In the genomic region with DNA sequence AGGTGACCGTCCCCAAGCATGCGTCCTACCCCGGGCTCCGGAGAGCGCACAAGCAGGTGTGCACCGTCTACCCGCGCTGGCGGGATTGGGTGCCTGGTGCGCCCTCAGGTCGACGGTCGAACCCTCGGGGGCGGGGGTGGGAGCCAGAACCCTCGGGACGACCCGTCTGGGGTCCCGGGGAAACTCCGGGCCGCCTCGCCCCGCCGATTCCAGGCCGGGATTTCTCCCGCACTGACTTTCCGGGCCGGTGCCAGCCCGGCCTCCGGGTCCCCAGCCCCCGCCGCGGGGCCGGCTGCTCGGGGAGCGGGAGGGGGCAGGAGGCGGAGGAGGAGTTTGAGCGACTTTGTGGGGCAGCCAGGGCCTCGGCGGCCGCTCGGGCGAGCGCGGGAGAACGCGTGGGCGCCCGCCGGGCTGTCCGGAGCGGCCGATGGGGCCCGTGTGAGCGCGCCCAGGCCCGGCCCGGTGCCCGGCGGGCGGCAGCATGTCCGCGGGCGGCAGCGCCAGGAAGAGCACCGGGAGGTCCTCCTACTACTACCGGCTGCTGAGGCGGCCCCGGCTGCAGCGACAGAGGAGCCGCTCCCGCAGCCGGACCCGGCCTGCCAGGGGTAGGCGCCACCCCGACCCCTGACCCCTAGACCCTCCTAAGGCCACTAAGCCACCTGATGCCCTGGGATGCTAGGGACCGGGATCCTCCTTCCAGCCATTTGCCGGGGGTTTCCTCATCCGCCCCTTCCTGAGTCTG, we compare ENCODE assay signal across 8 cellular contexts. TPM values are rescaled to one million over a fixed set of nuclear protein-coding genes. Genes with fewer than 3 reads are reported as not detected.
DNase-seq lines count a peak whose midpoint lies in the region; ATAC-seq and TF ChIP-seq lines count a peak whose summit lies in the region.

Gene DAB2IP, plus strand, starts transcription at position 340 of the 742 bp plus-strand sequence. Its CDS starts 142 bp downstream, at position 482.

- peak within 1 kb of the TSS; percentile 29; the same call in 1 of the 2 replicates for H2AFZ ChIP-seq in MM.1S (ENCODE audit: low read length)
- peak within 1 kb of the TSS; percentile 96 for H2AFZ ChIP-seq in trophoblast cell (ENCODE audit: insufficient read depth, low read length, poor library complexity)

- H3F3A ChIP-seq in MM.1S (ENCODE audit: insufficient read depth, low read length), result no peaks in the 10 kb centered on the region

- no peaks in the 10 kb centered on the region for H3K36me3 ChIP-seq in CD4-positive, CD25-positive, alpha-beta regulatory T cell (ENCODE audit: control insufficient read depth, insufficient read depth, low read length)
- H3K36me3 ChIP-seq in MM.1S (replicated peaks; ENCODE audit: insufficient read depth, low read length) (no peaks in the 10 kb centered on the region), left ventricle myocardium inferior (no peaks in the 10 kb centered on the region), trophoblast cell (ENCODE audit: control insufficient read depth in 1 of 2, insufficient read depth in 2 of 2, low read length in 2 of 2) (peaks cover 4 to 10% of the 10 kb centered on the region in 2 experiments)

- H3K14ac ChIP-seq in trophoblast cell (ENCODE audit: low read length), result peak within 1 kb of the TSS; percentile 87

- no peak within 1 kb of the TSS for H3K27ac ChIP-seq in CD4-positive, CD25-positive, alpha-beta regulatory T cell (ENCODE audit: insufficient read depth, low read length, poor library complexity, severe bottlenecking)
- no peak within 1 kb of the TSS for H3K27ac ChIP-seq in MM.1S (ENCODE audit: low read length)
- peak within 1 kb of the TSS; percentile 88 for H3K27ac ChIP-seq in left ventricle myocardium inferior (replicated peaks)
- peak within 1 kb of the TSS; percentile 78 for H3K27ac ChIP-seq in trophoblast cell (ENCODE audit: low read depth, low read length)

- no peaks in the 10 kb centered on the region for H3K36me3 Mint-ChIP-seq in CD4-positive, CD25-positive, alpha-beta regulatory T cell
- no peaks in the 10 kb centered on the region for H3K36me3 Mint-ChIP-seq in activated CD4-positive, alpha-beta memory T cell treated with anti-CD3 and anti-CD28 coated beads, Interleukin-2, amount 10 ng/mL, durations not matched to agents 7 days and 5 days (ENCODE audit: low read depth)

- H3K4ac ChIP-seq in trophoblast cell (ENCODE audit: low read depth, low read length), result peak within 1 kb of the TSS; percentile 80

- TF ChIP-seq CTCF in MM.1S (IDR thresholded peaks at IDR 0.05; ENCODE audit: low read length), result no peak
- no peak for TF ChIP-seq CTCF in left ventricle myocardium inferior (IDR thresholded peaks at IDR 0.05; ENCODE audit: borderline replicate concordance)

- no peaks in the 10 kb centered on the region for H3K79me2 ChIP-seq in MM.1S (ENCODE audit: low read length)
- H3K79me2 ChIP-seq in trophoblast cell (ENCODE audit: control insufficient read depth, insufficient read depth, low read length, poor library complexity), result peaks cover 21% of the 10 kb centered on the region

- H4K12ac ChIP-seq in trophoblast cell (ENCODE audit: low read depth, low read length), result peak within 1 kb of the TSS; percentile 63

- no peak within 1 kb of the TSS for H3K27ac Mint-ChIP-seq in CD4-positive, CD25-positive, alpha-beta regulatory T cell
- no peak within 1 kb of the TSS for H3K27ac Mint-ChIP-seq in activated CD4-positive, alpha-beta memory T cell treated with anti-CD3 and anti-CD28 coated beads, Interleukin-2, amount 10 ng/mL, durations not matched to agents 7 days and 5 days

- no peaks in the 10 kb centered on the region for H4K20me1 ChIP-seq in MM.1S (ENCODE audit: insufficient read depth, low read length)

- peak within 1 kb of the TSS; percentile 72 for H4K8ac ChIP-seq in trophoblast cell (ENCODE audit: low read depth, low read length)

- no peak within 1 kb of the TSS for H3K4me3 ChIP-seq in CD4-positive, CD25-positive, alpha-beta regulatory T cell (ENCODE audit: low read depth, low read length)
- peak within 1 kb of the TSS; percentile 53; the same call in 1 of the 2 replicates for H3K4me3 ChIP-seq in MM.1S (ENCODE audit: low read length)
- peak within 1 kb of the TSS; percentile 80 for H3K4me3 ChIP-seq in left ventricle myocardium inferior
- H3K4me3 ChIP-seq in trophoblast cell (ENCODE audit: low read depth, low read length), result peak within 1 kb of the TSS; percentile 80

- no peaks in the 10 kb centered on the region for H3K4me1 ChIP-seq in CD4-positive, CD25-positive, alpha-beta regulatory T cell (ENCODE audit: control insufficient read depth, insufficient read depth, low read length, poor library complexity, severe bottlenecking)
- H3K4me1 ChIP-seq in MM.1S (ENCODE audit: low read length) (no peaks in the 10 kb centered on the region), left ventricle myocardium inferior (peaks cover 93% of the 10 kb centered on the region), trophoblast cell (ENCODE audit: control insufficient read depth in 1 of 2, insufficient read depth in 2 of 2, low read length in 2 of 2) (peaks cover 41 to 47% of the 10 kb centered on the region in 2 experiments)

- H3K9me3 Mint-ChIP-seq in CD4-positive, CD25-positive, alpha-beta regulatory T cell, result peaks cover 0 to 2% (median 0%) of the 10 kb centered on the region in 7 donors
- no peaks in the 10 kb centered on the region for H3K9me3 Mint-ChIP-seq in activated CD4-positive, alpha-beta memory T cell treated with anti-CD3 and anti-CD28 coated beads, Interleukin-2, amount 10 ng/mL, durations not matched to agents 7 days and 5 days

- H3K27me3 ChIP-seq in CD4-positive, CD25-positive, alpha-beta regulatory T cell (ENCODE audit: control insufficient read depth, insufficient read depth, low read length), result peaks cover 16% of the 10 kb centered on the region
- H3K27me3 ChIP-seq in MM.1S (replicated peaks; ENCODE audit: insufficient read depth, low read length) (peaks cover 55% of the 10 kb centered on the region), left ventricle myocardium inferior (ENCODE audit: low read depth) (no peaks in the 10 kb centered on the region), trophoblast cell (ENCODE audit: insufficient read depth, low read length) (no peaks in the 10 kb centered on the region)

- H3K9me2 ChIP-seq in MM.1S (replicated peaks; ENCODE audit: insufficient read depth, low read length), result no peaks in the 10 kb centered on the region

- H3K9ac ChIP-seq in MM.1S (ENCODE audit: low read length), result peak within 1 kb of the TSS; percentile 10; the same call in 1 of the 2 replicates
- peak within 1 kb of the TSS; percentile 80 for H3K9ac ChIP-seq in trophoblast cell (ENCODE audit: low read length)

- peak within 1 kb of the TSS; percentile 97 for H3K18ac ChIP-seq in trophoblast cell (ENCODE audit: low read length)

- no peak within 1 kb of the TSS for H3K23ac ChIP-seq in trophoblast cell (ENCODE audit: low read length)

- H3K4me2 ChIP-seq in MM.1S (ENCODE audit: low read depth, low read length) (peak within 1 kb of the TSS; percentile 86; the same call in 1 of the 2 replicates), trophoblast cell (ENCODE audit: low read length) (peak within 1 kb of the TSS; percentile 97)

- intact Hi-C loops in left ventricle myocardium inferior (cut with micrococcal nuclease), result no loop called here

- H2BK12ac ChIP-seq in trophoblast cell (ENCODE audit: low read length), result peak within 1 kb of the TSS; percentile 98

- no CpG with 5 or more reads among the region's 79 CpGs for WGBS in trophoblast cell (ENCODE audit: extremely low coverage, insufficient coverage, insufficient read length)

- peaks cover 0 to 15% (median 2%) of the 10 kb centered on the region in 4 donors for H3K4me1 Mint-ChIP-seq in CD4-positive, CD25-positive, alpha-beta regulatory T cell
- H3K4me1 Mint-ChIP-seq in activated CD4-positive, alpha-beta memory T cell treated with anti-CD3 and anti-CD28 coated beads, Interleukin-2, amount 10 ng/mL, durations not matched to agents 7 days and 5 days, result peaks cover 2% of the 10 kb centered on the region

- peak within 1 kb of the TSS; percentile 57 for H2AK5ac ChIP-seq in trophoblast cell (ENCODE audit: low read length)

- peaks cover 54% of the 10 kb centered on the region for H3K27me3 Mint-ChIP-seq in CD4-positive, CD25-positive, alpha-beta regulatory T cell
- peaks cover 44% of the 10 kb centered on the region for H3K27me3 Mint-ChIP-seq in activated CD4-positive, alpha-beta memory T cell treated with anti-CD3 and anti-CD28 coated beads, Interleukin-2, amount 10 ng/mL, durations not matched to agents 7 days and 5 days

- peak within 1 kb of the TSS in 3 of 4 donors; percentile 28 to 65 (median 38) for H3K4me3 Mint-ChIP-seq in CD4-positive, CD25-positive, alpha-beta regulatory T cell
- no peak within 1 kb of the TSS for H3K4me3 Mint-ChIP-seq in activated CD4-positive, alpha-beta memory T cell treated with anti-CD3 and anti-CD28 coated beads, Interleukin-2, amount 10 ng/mL, durations not matched to agents 7 days and 5 days

- POLR2A ChIA-PET in activated CD4-positive, alpha-beta memory T cell treated with anti-CD3 and anti-CD28 coated beads, Interleukin-2, amount 10 ng/mL, durations not matched to agents 7 days and 5 days (lab: Charles Lee), result no interaction called here

- no peak for ATAC-seq in CD4-positive, CD25-positive, alpha-beta regulatory T cell (ENCODE audit: low read depth in 2 of 2)
- ATAC-seq in HG02571 (IDR thresholded peaks at IDR 0.05; ENCODE audit: unreplicated experiment), result no peak

- no peaks in the 10 kb centered on the region for H3K9me3 ChIP-seq in CD4-positive, CD25-positive, alpha-beta regulatory T cell (ENCODE audit: control insufficient read depth in 2 of 2, low read length in 2 of 2)
- H3K9me3 ChIP-seq in MM.1S (replicated peaks; ENCODE audit: insufficient read depth, low read length), result no peaks in the 10 kb centered on the region
- H3K9me3 ChIP-seq in left ventricle myocardium inferior (replicated peaks), result no peaks in the 10 kb centered on the region
- H3K9me3 ChIP-seq in trophoblast cell (ENCODE audit: insufficient read depth, low read depth, low read length), result peaks cover 2% of the 10 kb centered on the region

- CTCF ChIA-PET in activated CD4-positive, alpha-beta memory T cell treated with anti-CD3 and anti-CD28 coated beads, Interleukin-2, amount 10 ng/mL, durations not matched to agents 7 days and 5 days (lab: Charles Lee), result no interaction called here

- no peak for DNase-seq in CD4-positive, CD25-positive, alpha-beta regulatory T cell
- DNase-seq in MM.1S (no peak), amniotic epithelial cell (ENCODE audit: low read depth) (peak; percentile 10), left ventricle myocardium inferior (peak; percentile 60), trophoblast cell (no peak), middle frontal gyrus (ENCODE audit: extremely low spot score, low spot score) (no peak)
- DNase-seq in activated CD4-positive, alpha-beta memory T cell treated with anti-CD3 and anti-CD28 coated beads, Interleukin-2, amount 10 ng/mL, durations not matched to agents 7 days and 5 days, result no peak

- peak within 1 kb of the TSS; percentile 83 for H2BK5ac ChIP-seq in trophoblast cell (ENCODE audit: low read depth, low read length, poor library complexity)

- H2BK120ac ChIP-seq in trophoblast cell (ENCODE audit: insufficient read depth, low read length, poor library complexity), result peak within 1 kb of the TSS; percentile 96

- H3K79me1 ChIP-seq in trophoblast cell (ENCODE audit: low read length), result peaks cover 40% of the 10 kb centered on the region

- peak within 1 kb of the TSS; percentile 94 for H4K91ac ChIP-seq in trophoblast cell (ENCODE audit: low read depth, low read length)

RNA-seq across cellular contexts. Expression of gene DAB2IP, which starts in this region (rescaled TPM):
- total RNA-seq in CD4-positive, CD25-positive, alpha-beta regulatory T cell, result not detected
- polyA plus RNA-seq in CD4-positive, CD25-positive, alpha-beta regulatory T cell, result not detected
- total RNA-seq in left ventricle myocardium inferior, result 50.7 TPM
- 22.7 and 24.2 TPM in 2 replicates for polyA plus RNA-seq in trophoblast cell (2013)
- not detected for total RNA-seq in activated CD4-positive, alpha-beta memory T cell treated with anti-CD3 and anti-CD28 coated beads, Interleukin-2, amount 10 ng/mL, durations not matched to agents 7 days and 5 days

Comparison
In these comparisons a context has a peak if more than half of its experiments do, and no peak if none do; other contexts are left out.
1. RNA of gene DAB2IP (total RNA-seq): 50.7 TPM in left ventricle myocardium inferior (single experiment); not detected in activated CD4-positive, alpha-beta memory T cell treated with anti-CD3 and anti-CD28 coated beads, Interleukin-2, amount 10 ng/mL, durations not matched to agents 7 days and 5 days and not detected in CD4-positive, CD25-positive, alpha-beta regulatory T cell (single experiment); every median in the first group is over 10 times any median in the second.
2. DNase-seq: peak in amniotic epithelial cell (single experiment) and left ventricle myocardium inferior (single experiment); none in CD4-positive, CD25-positive, alpha-beta regulatory T cell (0 of 3), MM.1S (single experiment), trophoblast cell (0 of 2), activated CD4-positive, alpha-beta memory T cell treated with anti-CD3 and anti-CD28 coated beads, Interleukin-2, amount 10 ng/mL, durations not matched to agents 7 days and 5 days (single experiment) and middle frontal gyrus (single experiment).
3. H3K27ac ChIP-seq: peak in left ventricle myocardium inferior (single experiment) and trophoblast cell (single experiment); none in CD4-positive, CD25-positive, alpha-beta regulatory T cell (single experiment) and MM.1S (single experiment).